In the genomic region with DNA sequence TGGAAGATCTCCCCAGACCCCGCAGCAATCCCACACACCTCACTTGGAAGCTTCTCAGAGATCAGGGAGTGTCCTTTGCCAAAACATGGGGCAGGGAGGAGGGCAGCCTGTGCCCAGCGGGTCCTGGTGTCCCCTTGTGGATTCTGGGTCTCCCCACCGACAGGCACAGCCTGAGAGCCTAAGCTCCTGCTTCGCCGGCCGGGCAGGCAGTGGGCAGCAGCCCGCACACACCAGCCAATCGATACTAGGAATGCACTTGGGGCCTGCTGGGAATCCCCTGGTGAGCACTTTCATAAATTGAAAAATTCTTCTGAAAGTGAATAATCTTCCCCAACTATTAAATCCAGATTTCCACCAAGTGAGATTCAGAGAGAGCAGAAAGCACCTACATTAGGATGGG, we compare ENCODE assay signal across 28 cellular contexts.
"Had no signal": no experiment of that assay in that cellular context is flagged by ENCODE, and none has a peak within 500 bp of the region (broad histone marks: within the 10 kb centered on the region; RNA-seq: fewer than 3 reads in every experiment).

No MANE protein-coding gene starts in this region.

- H3K9me3 ChIP-seq: colonic mucosa, esophagus squamous epithelium, gastrocnemius medialis, lower lobe of right lung, mucosa of descending colon had no signal

- H2AFZ ChIP-seq: hepatocyte had no signal

- H3K4me3 Mint-ChIP-seq: dendritic cell treated with granulocyte-macrophage colony-stimulating factor and Interleukin-4, amounts not matched to agents 40 ng/mL and 50 ng/mL, for 4 days; effector memory CD8-positive, alpha-beta T cell; endodermal cell; immature natural killer cell; mesothelial cell of epicardium; naive thymus-derived CD4-positive, alpha-beta T cell had no signal

- H3K4me3 ChIP-seq: colonic mucosa, esophagus squamous epithelium, gastrocnemius medialis, heart left ventricle, hepatocyte, left ventricle myocardium inferior, lower lobe of right lung, mucosa of descending colon had no signal

- H3K36me3 Mint-ChIP-seq: immature natural killer cell had no signal

- H3K4me1 ChIP-seq: colonic mucosa, gastrocnemius medialis, heart left ventricle, left ventricle myocardium inferior, lower lobe of right lung had no signal

- H3K27ac Mint-ChIP-seq: dendritic cell treated with granulocyte-macrophage colony-stimulating factor and Interleukin-4, amounts not matched to agents 40 ng/mL and 50 ng/mL, for 4 days; effector memory CD8-positive, alpha-beta T cell; endodermal cell; immature natural killer cell; mesothelial cell of epicardium; naive thymus-derived CD4-positive, alpha-beta T cell had no signal

- H3K9me3 Mint-ChIP-seq: dendritic cell treated with granulocyte-macrophage colony-stimulating factor and Interleukin-4, amounts not matched to agents 40 ng/mL and 50 ng/mL, for 4 days; mesothelial cell of epicardium had no signal

- H3K27me3 Mint-ChIP-seq: naive thymus-derived CD4-positive, alpha-beta T cell had no signal

- H3K27me3 ChIP-seq: colonic mucosa, esophagus squamous epithelium, gastrocnemius medialis, hepatocyte had no signal

- ATAC-seq: effector memory CD8-positive, alpha-beta T cell; esophagus mucosa; gastrocnemius medialis; heart left ventricle; left colon; left lobe of liver; lower lobe of right lung; mucosa of descending colon; naive thymus-derived CD4-positive, alpha-beta T cell had no signal

- H3K27ac ChIP-seq: colonic mucosa, epithelial cell of prostate, esophagus squamous epithelium, gastrocnemius medialis, heart left ventricle, hepatocyte, left ventricle myocardium inferior, lower lobe of right lung had no signal

- H3K4me2 ChIP-seq: hepatocyte had no signal

- H3K36me3 ChIP-seq: colonic mucosa, left ventricle myocardium inferior, lower lobe of right lung had no signal

- DNase-seq: colonic mucosa; cortex of kidney; effector CD8-positive, alpha-beta T cell; effector memory CD8-positive, alpha-beta T cell; endodermal cell; erythroblast; esophagus squamous epithelium; foreskin fibroblast; foreskin melanocyte; gastrocnemius medialis; hypothalamus; immature natural killer cell; islet precursor cell; kidney; kidney glomerular epithelial cell; left colon; left ventricle myocardium inferior; lower lobe of right lung; mesenchymal stem cell; naive thymus-derived CD4-positive, alpha-beta T cell had no signal
